ENCODE assay signal across 1 cellular context in genomic region chr17:80263253-80264047, GRCh38.
A peak's percentile ranks its signal among the peaks of the same experiment; 100 is the strongest.
TF ChIP-seq lines count a peak whose summit lies in the region.

No MANE protein-coding gene starts in this region.

TF ChIP-seq in HepG2, 621 proteins besides CTCF, POLR2A, EP300 and RAD21 (continued from another document and continues in another):
- TF ChIP-seq THRA (CRISPR knock-in tag; IDR thresholded peaks at IDR 0.05; ENCODE audit: borderline replicate concordance) (0 out of 2 replicates have a peak, but pooled peaks have one; percentile 17), FOXP4 (CRISPR knock-in tag; IDR thresholded peaks at IDR 0.05) (peak; percentile 33; the same call in 1 of the 2 replicates), PHB2 (IDR thresholded peaks at IDR 0.05; ENCODE audit: partially characterized antibody) (no peak), BRF2 (CRISPR knock-in tag; IDR thresholded peaks at IDR 0.05) (peak; percentile 46; the same call in 1 of the 2 replicates), TFDP2 (CRISPR knock-in tag; IDR thresholded peaks at IDR 0.05) (no peak), BHLHE40 (IDR thresholded peaks at IDR 0.05; ENCODE audit: low read length) (peak; percentile 89), ZNF775 (CRISPR knock-in tag; IDR thresholded peaks at IDR 0.05; ENCODE audit: borderline replicate concordance) (no peak), GTF2F1 (IDR thresholded peaks at IDR 0.05; ENCODE audit: low read length) (peak; percentile 98), KIAA2018 (CRISPR knock-in tag; IDR thresholded peaks at IDR 0.05; ENCODE audit: borderline replicate concordance) (no peak), SALL1 (CRISPR knock-in tag; IDR thresholded peaks at IDR 0.05) (no peak; the same call in none of the 2 replicates), HINFP (CRISPR knock-in tag; IDR thresholded peaks at IDR 0.05; ENCODE audit: low read depth) (0 out of 2 replicates have a peak, but pooled peaks have one; percentile 57), ZNF260 (CRISPR knock-in tag; IDR thresholded peaks at IDR 0.05; ENCODE audit: borderline replicate concordance, low read depth) (no peak), SRSF9 (IDR thresholded peaks at IDR 0.05; ENCODE audit: borderline replicate concordance, insufficient read depth, low read depth, low read length, poor library complexity, severe bottlenecking) (no peak), SSRP1 (CRISPR knock-in tag; IDR thresholded peaks at IDR 0.05) (no peak), DNMT3B (CRISPR knock-in tag; conservative IDR thresholded peaks at IDR 0.05) (0 out of 2 replicates have a peak, but pooled peaks have one; percentile 66), CBFB (CRISPR knock-in tag; IDR thresholded peaks at IDR 0.05) (no peak; the same call in 1 of the 2 replicates), ZNF274 (CRISPR knock-in tag; IDR thresholded peaks at IDR 0.05) (no peak), ARNT (IDR thresholded peaks at IDR 0.05) (no peak), ZNF567 (CRISPR knock-in tag; IDR thresholded peaks at IDR 0.05; ENCODE audit: borderline replicate concordance) (no peak), ZNF234 (CRISPR knock-in tag; conservative IDR thresholded peaks at IDR 0.05) (no peak), ZBTB7B (CRISPR knock-in tag; IDR thresholded peaks at IDR 0.05) (peak; percentile 52; the same call in 1 of the 2 replicates), ELF3 (CRISPR knock-in tag; IDR thresholded peaks at IDR 0.05) (peak; percentile 38; the same call in 1 of the 2 replicates), ZNF251 (CRISPR knock-in tag; IDR thresholded peaks at IDR 0.05) (no peak), ZNF30 (CRISPR knock-in tag; IDR thresholded peaks at IDR 0.05) (no peak), ZMYM2 (CRISPR knock-in tag; IDR thresholded peaks at IDR 0.05) (no peak), ZKSCAN5 (CRISPR knock-in tag; IDR thresholded peaks at IDR 0.05) (no peak), NFKBIZ (CRISPR knock-in tag; IDR thresholded peaks at IDR 0.05) (no peak), MLXIP (CRISPR knock-in tag; IDR thresholded peaks at IDR 0.05; ENCODE audit: borderline replicate concordance) (no peak), NFATC3 (CRISPR knock-in tag; IDR thresholded peaks at IDR 0.05) (no peak), SP2 (CRISPR knock-in tag; IDR thresholded peaks at IDR 0.05) (no peak), ZNF333 (CRISPR knock-in tag; IDR thresholded peaks at IDR 0.05; ENCODE audit: borderline replicate concordance) (peak; percentile 89; the same call in 1 of the 2 replicates), ZSCAN20 (CRISPR knock-in tag; IDR thresholded peaks at IDR 0.05; ENCODE audit: borderline replicate concordance) (no peak), GPBP1L1 (CRISPR knock-in tag; IDR thresholded peaks at IDR 0.05) (no peak), THAP11 (CRISPR knock-in tag; IDR thresholded peaks at IDR 0.05) (peak; percentile 65), ZFP82 (CRISPR knock-in tag; IDR thresholded peaks at IDR 0.05; ENCODE audit: borderline replicate concordance) (no peak; the same call in 1 of the 2 replicates), FOXM1 (CRISPR knock-in tag; IDR thresholded peaks at IDR 0.05) (no peak), ISX (CRISPR knock-in tag; conservative IDR thresholded peaks at IDR 0.05) (no peak), ZNF597 (CRISPR knock-in tag; IDR thresholded peaks at IDR 0.05) (no peak), CENPBD1 (CRISPR knock-in tag; IDR thresholded peaks at IDR 0.05; ENCODE audit: borderline replicate concordance, low read depth) (no peak)
